ENCODE assay signal across 19 cellular contexts in genomic region chr4:39467470-39467869, GRCh38.
"Had no signal": no experiment of that assay in that cellular context is flagged by ENCODE, and none has a peak within 500 bp of the region (broad histone marks: within the 10 kb centered on the region; RNA-seq: fewer than 3 reads in every experiment).

No MANE protein-coding gene starts in this region.

- H3K27me3 ChIP-seq: dorsolateral prefrontal cortex, esophagus muscularis mucosa, gastrocnemius medialis, heart right ventricle, right atrium auricular region, tibial artery, upper lobe of right lung, vagina had no signal

- H3K9me3 ChIP-seq: esophagus muscularis mucosa, gastrocnemius medialis, heart right ventricle, left ventricle myocardium inferior, mucosa of descending colon, right atrium auricular region, tibial artery, upper lobe of right lung, vagina had no signal

- H3K27me3 Mint-ChIP-seq: naive thymus-derived CD8-positive, alpha-beta T cell had no signal

- H3K4me1 ChIP-seq: gastrocnemius medialis, left ventricle myocardium inferior, tibial artery, upper lobe of right lung, vagina had no signal

- H3K27ac ChIP-seq: esophagus muscularis mucosa, gastrocnemius medialis, heart right ventricle, left ventricle myocardium inferior, right atrium auricular region, tibial artery, upper lobe of right lung, vagina had no signal

- ATAC-seq: gastrocnemius medialis; heart right ventricle; naive thymus-derived CD8-positive, alpha-beta T cell; stimulated activated naive CD8-positive, alpha-beta T cell treated with anti-CD3 and anti-CD28 coated beads, Interleukin-15, Interleukin-2, amounts not matched to agents 100 U/mL and 50 U/mL, for 24 hours; upper lobe of right lung had no signal

- H3K4me3 ChIP-seq: dorsolateral prefrontal cortex, esophagus muscularis mucosa, gastrocnemius medialis, heart right ventricle, left ventricle myocardium inferior, lung, mucosa of descending colon, right atrium auricular region, tibial artery, upper lobe of right lung, vagina had no signal

- H3K9me3 Mint-ChIP-seq: naive thymus-derived CD8-positive, alpha-beta T cell; neural crest cell had no signal

- DNase-seq: cortex of kidney; dorsolateral prefrontal cortex; effector CD8-positive, alpha-beta T cell; gastrocnemius medialis; heart right ventricle; islet precursor cell; left ventricle myocardium inferior; mucosa of descending colon; naive thymus-derived CD8-positive, alpha-beta T cell; posterior cingulate gyrus; stimulated activated CD4-positive, alpha-beta T cell treated with anti-CD3 and anti-CD28 coated beads, Interleukin-2, amount 100 ng/mL, for 48 hours; stimulated activated naive CD8-positive, alpha-beta T cell treated with anti-CD3 and anti-CD28 coated beads, Interleukin-15, Interleukin-2, amounts not matched to agents 100 U/mL and 50 U/mL, for 24 hours; tibial artery; upper lobe of right lung had no signal

- H3K4me3 Mint-ChIP-seq: naive thymus-derived CD8-positive, alpha-beta T cell; neural crest cell had no signal
